ENCODE assay signal across 22 cellular contexts in the genomic region with DNA sequence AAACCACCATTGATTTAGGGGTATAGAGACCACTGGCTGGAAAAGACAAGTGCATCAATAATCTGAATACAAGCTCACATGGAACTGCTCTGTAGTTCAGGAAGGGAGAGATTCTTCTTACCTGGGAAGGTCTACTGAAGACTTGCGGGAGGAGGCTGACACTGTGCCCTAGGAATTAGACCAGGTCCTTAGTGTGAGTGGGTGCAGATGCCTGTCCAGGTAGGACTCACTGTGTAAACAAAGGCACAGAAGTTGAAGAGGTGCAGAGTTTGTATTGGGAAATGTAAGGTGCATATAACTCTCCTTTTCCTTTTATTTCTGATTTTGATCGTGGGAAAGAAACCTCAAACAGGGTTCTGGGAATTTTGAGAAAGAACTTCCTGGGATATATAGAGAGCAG.
"Had no signal": no experiment of that assay in that cellular context is flagged by ENCODE, and none has a peak within 500 bp of the region (broad histone marks: within the 10 kb centered on the region; RNA-seq: fewer than 3 reads in every experiment).

No MANE protein-coding gene starts in this region.

- ATAC-seq: left colon; stimulated activated memory B cell treated with anti-CD40 and anti-IgM and Interleukin-4, amounts not matched to agents 10 μg/mL and 1 μg/mL and 100 μg/mL, for 72 hours; stimulated activated naive CD8-positive, alpha-beta T cell treated with anti-CD3 and anti-CD28 coated beads, Interleukin-15, Interleukin-2, amounts not matched to agents 100 U/mL and 50 U/mL, for 24 hours had no signal

- H3K27ac ChIP-seq: colonic mucosa, prostate gland, right atrium auricular region, skin epidermis, spleen had no signal

- H3K9me3 ChIP-seq: colonic mucosa, prostate gland, right atrium auricular region, spleen had no signal

- H3K36me3 ChIP-seq: colonic mucosa, prostate gland, right atrium auricular region had no signal

- H3K27me3 ChIP-seq: colonic mucosa, right atrium auricular region had no signal

- H3K4me1 ChIP-seq: colonic mucosa, prostate gland had no signal

- DNase-seq: central memory CD4-positive, alpha-beta T cell; colonic mucosa; dermis blood vessel endothelial cell; effector CD4-positive, alpha-beta T cell; hypothalamus; immature natural killer cell; islet precursor cell; kidney glomerular epithelial cell; left colon; mammary epithelial cell; mesendoderm; midbrain; naive thymus-derived CD4-positive, alpha-beta T cell; nucleus accumbens; spleen; stimulated activated CD4-positive, alpha-beta T cell treated with anti-CD3 and anti-CD28 coated beads, Interleukin-4, amount 100 ng/mL, for 4 hours; stimulated activated naive CD8-positive, alpha-beta T cell treated with anti-CD3 and anti-CD28 coated beads, Interleukin-15, Interleukin-2, amounts not matched to agents 100 U/mL and 50 U/mL, for 24 hours; trophoblast cell had no signal

- H3K4me3 ChIP-seq: colonic mucosa, prostate gland, right atrium auricular region, skin epidermis, spleen had no signal
